ENCODE assay signal across 24 cellular contexts in the genomic region with DNA sequence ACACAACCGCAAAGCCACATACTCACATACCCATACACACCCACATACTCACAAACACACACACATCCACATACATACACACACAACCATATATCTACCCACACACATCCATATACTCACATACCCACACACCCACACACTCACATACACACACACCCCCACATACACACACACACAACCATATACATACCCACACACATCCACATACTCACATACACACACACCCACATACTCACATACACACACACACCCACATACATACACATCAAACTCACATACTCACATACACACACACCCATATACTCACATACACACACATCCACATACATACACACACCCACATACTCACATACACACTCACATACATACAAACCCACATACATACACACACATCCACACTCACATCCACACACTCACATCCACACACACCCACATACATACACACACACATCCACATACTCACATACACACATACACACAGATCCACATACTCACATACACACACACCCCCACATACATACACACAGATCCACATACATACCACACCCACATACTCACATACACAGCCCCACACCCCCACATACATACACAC.
A peak's percentile ranks its signal among the peaks of the same experiment; 100 is the strongest.
DNase-seq lines count a peak whose midpoint lies in the region; ATAC-seq, FAIRE-seq and TF ChIP-seq lines count a peak whose summit lies in the region.
"Had no signal": no experiment of that assay in that cellular context is flagged by ENCODE, and none has a peak within 500 bp of the region (broad histone marks: within the 10 kb centered on the region; RNA-seq: fewer than 3 reads in every experiment).

No MANE protein-coding gene starts in this region.

- H3K4me1 ChIP-seq in astrocyte (ENCODE audit: insufficient read depth, low read length) (no peaks in the 10 kb centered on the region), neuronal stem cell (ENCODE audit: control insufficient read depth in 2 of 2, insufficient read depth in 1 of 2, low read depth in 1 of 2, low read length in 2 of 2) (no peaks in the 10 kb centered on the region), colonic mucosa (no peaks in the 10 kb centered on the region)

- no peaks in the 10 kb centered on the region for H3K27me3 ChIP-seq in astrocyte (ENCODE audit: insufficient read depth, low read length)
- no peaks in the 10 kb centered on the region for H3K27me3 ChIP-seq in neuronal stem cell (ENCODE audit: control insufficient read depth in 3 of 3, insufficient read depth in 3 of 3, low read depth in 1 of 3, low read length in 3 of 3)
- no peaks in the 10 kb centered on the region for H3K27me3 ChIP-seq in colonic mucosa
- H3K27me3 ChIP-seq: BLaER1, MG63 had no signal

- no peaks in the 10 kb centered on the region for H3K79me1 ChIP-seq in neuronal stem cell (ENCODE audit: low read depth, low read length)

- no peak overlapping the region for H3K4me3 Mint-ChIP-seq in stimulated activated naive CD8-positive, alpha-beta T cell treated with anti-CD3 and anti-CD28 coated beads, Interleukin-15, amount 100 ng/mL, for 72 hours
- H3K4me3 Mint-ChIP-seq in astrocyte (ENCODE audit: unreplicated experiment) (no peak overlapping the region), immature natural killer cell (no peak overlapping the region)
- H3K4me3 Mint-ChIP-seq: CD4-positive, CD25-positive, alpha-beta regulatory T cell had no signal

- peaks cover 8% of the 10 kb centered on the region for H3K36me3 Mint-ChIP-seq in astrocyte (ENCODE audit: low read depth, unreplicated experiment)
- H3K36me3 Mint-ChIP-seq in immature natural killer cell: no peaks in the 10 kb centered on the region
- H3K36me3 Mint-ChIP-seq: CD4-positive, CD25-positive, alpha-beta regulatory T cell had no signal

- no peaks in the 10 kb centered on the region for H4K20me1 ChIP-seq in astrocyte (ENCODE audit: insufficient read depth, low read length)
- H4K20me1 ChIP-seq: BLaER1 had no signal

- H2BK12ac ChIP-seq in neuronal stem cell (ENCODE audit: low read length): no peak overlapping the region

- DNase-seq in stimulated activated naive CD8-positive, alpha-beta T cell treated with anti-CD3 and anti-CD28 coated beads, Interleukin-15, amount 100 ng/mL, for 72 hours: no peak
- no peak for DNase-seq in stimulated activated naive CD8-positive, alpha-beta T cell treated with anti-CD3 and anti-CD28 coated beads, Interleukin-15, Interleukin-2, amounts not matched to agents 100 U/mL and 50 U/mL, for 24 hours
- DNase-seq in astrocyte (ENCODE audit: low read depth) (no peak), neuronal stem cell (ENCODE audit: low spot score) (no peak), NCI-H526 (lab: John Stamatoyannopoulos, UW) (no peak), colonic mucosa (no peak), immature natural killer cell (no peak)
- DNase-seq in activated effector memory CD4-positive, alpha-beta T cell treated with Interleukin-2 at 50 U/mL for 16 hours: no peak
- DNase-seq: CD4-positive, CD25-positive, alpha-beta regulatory T cell; DMS153; DND-41; GOT3; KG1; MG63; NCI-H1105 treated with DMSO at 0.1 percent for 48 hours; NCI-H146; NCI-H1930; NCI-H2107; NCI-H524; NCI-H774; RPMI8226; SHP77 treated with DMSO at 0.1 percent for 48 hours had no signal

- H2BK120ac ChIP-seq in neuronal stem cell (ENCODE audit: low read depth, low read length): no peak overlapping the region

- H3K27ac ChIP-seq in astrocyte (ENCODE audit: low read depth, low read length) (no peak overlapping the region), neuronal stem cell (replicated peaks; ENCODE audit: low read length) (no peak overlapping the region), colonic mucosa (no peak overlapping the region)
- H3K27ac ChIP-seq: BLaER1, SK-N-MC had no signal

- H3K9me3 ChIP-seq in astrocyte (ENCODE audit: insufficient read depth, low read depth, low read length) (no peaks in the 10 kb centered on the region), neuronal stem cell (replicated peaks in 1 of 2; ENCODE audit: control insufficient read depth in 2 of 2, insufficient read depth in 1 of 2, low read depth in 1 of 2, low read length in 2 of 2) (peaks cover 1 to 5% of the 10 kb centered on the region in 2 donors), colonic mucosa (no peaks in the 10 kb centered on the region)
- H3K9me3 ChIP-seq: BLaER1, MG63 had no signal

- H3K4me2 ChIP-seq in astrocyte (ENCODE audit: low read length): no peak overlapping the region
- no peak overlapping the region for H3K4me2 ChIP-seq in neuronal stem cell (ENCODE audit: insufficient read depth, low read length, poor library complexity, severe bottlenecking)
- H3K4me2 ChIP-seq: BLaER1 had no signal

- H3K14ac ChIP-seq in neuronal stem cell (ENCODE audit: low read length): no peak overlapping the region

- TF ChIP-seq CTCF in astrocyte (IDR thresholded peaks at IDR 0.05; ENCODE audit: insufficient read depth, low read depth, low read length) (no peak), colonic mucosa (IDR thresholded peaks at IDR 0.05) (no peak)

- H2AK5ac ChIP-seq in neuronal stem cell (ENCODE audit: low read depth, low read length): no peak overlapping the region

- H3K9ac ChIP-seq in astrocyte (ENCODE audit: low read length): no peak overlapping the region
- peak overlapping the region; percentile 65 for H3K9ac ChIP-seq in neuronal stem cell (ENCODE audit: low read depth, low read length, poor library complexity)
- H3K9ac ChIP-seq in colonic mucosa (ENCODE audit: low read depth in 2 of 2, low read length in 2 of 2): no peak overlapping the region
- H3K9ac ChIP-seq: BLaER1 had no signal

- no peak overlapping the region for H3K4ac ChIP-seq in neuronal stem cell (ENCODE audit: low read length)

- H4K91ac ChIP-seq in neuronal stem cell (ENCODE audit: low read depth, low read length, poor library complexity): no peak overlapping the region

- peak; percentile 62 for FAIRE-seq in astrocyte (lab: Jason Lieb, UNC)

- no peak overlapping the region for H3K18ac ChIP-seq in neuronal stem cell (ENCODE audit: low read length)

- no peak overlapping the region for H2BK15ac ChIP-seq in neuronal stem cell (ENCODE audit: low read length)

- no peak overlapping the region for H4K8ac ChIP-seq in neuronal stem cell (ENCODE audit: low read depth, low read length)

- H3K27ac Mint-ChIP-seq in stimulated activated naive CD8-positive, alpha-beta T cell treated with anti-CD3 and anti-CD28 coated beads, Interleukin-15, amount 100 ng/mL, for 72 hours: no peak overlapping the region
- no peak overlapping the region for H3K27ac Mint-ChIP-seq in astrocyte (ENCODE audit: unreplicated experiment)
- no peak overlapping the region for H3K27ac Mint-ChIP-seq in immature natural killer cell
- H3K27ac Mint-ChIP-seq: CD4-positive, CD25-positive, alpha-beta regulatory T cell had no signal

- intact Hi-C loops in colonic mucosa (cut with DNase I): no loop called here

- no peak overlapping the region for H2BK5ac ChIP-seq in neuronal stem cell (ENCODE audit: low read length)

- peak; percentile 35 for ATAC-seq in stimulated activated naive CD8-positive, alpha-beta T cell treated with anti-CD3 and anti-CD28 coated beads, Interleukin-15, amount 100 ng/mL, for 72 hours
- ATAC-seq in stimulated activated naive CD8-positive, alpha-beta T cell treated with anti-CD3 and anti-CD28 coated beads, Interleukin-15, Interleukin-2, amounts not matched to agents 100 U/mL and 50 U/mL, for 24 hours: no peak

- H3K36me3 ChIP-seq in astrocyte (ENCODE audit: insufficient read depth, low read length): peaks cover 17% of the 10 kb centered on the region
- peaks cover 2 to 33% of the 10 kb centered on the region in 2 donors for H3K36me3 ChIP-seq in neuronal stem cell (replicated peaks in 1 of 2; ENCODE audit: control insufficient read depth in 2 of 2, insufficient read depth in 2 of 2, low read length in 2 of 2)
- H3K36me3 ChIP-seq in colonic mucosa: no peaks in the 10 kb centered on the region
- H3K36me3 ChIP-seq: BLaER1, MG63 had no signal

- H2AFZ ChIP-seq in astrocyte (ENCODE audit: low read depth, low read length): no peak overlapping the region
- no peak overlapping the region for H2AFZ ChIP-seq in neuronal stem cell (ENCODE audit: low read length)

- H3K27me3 Mint-ChIP-seq in stimulated activated naive CD8-positive, alpha-beta T cell treated with anti-CD3 and anti-CD28 coated beads, Interleukin-15, amount 100 ng/mL, for 72 hours: no peaks in the 10 kb centered on the region
- H3K27me3 Mint-ChIP-seq in astrocyte (ENCODE audit: low read depth, unreplicated experiment) (no peaks in the 10 kb centered on the region), immature natural killer cell (ENCODE audit: low read depth in 3 of 3) (peaks cover 0 to 3% (median under 1%) of the 10 kb centered on the region in 3 donors)

- no peaks in the 10 kb centered on the region for H3K9me3 Mint-ChIP-seq in stimulated activated naive CD8-positive, alpha-beta T cell treated with anti-CD3 and anti-CD28 coated beads, Interleukin-15, amount 100 ng/mL, for 72 hours
- H3K9me3 Mint-ChIP-seq in astrocyte (ENCODE audit: unreplicated experiment): no peaks in the 10 kb centered on the region
- no peaks in the 10 kb centered on the region for H3K9me3 Mint-ChIP-seq in immature natural killer cell

- 100% methylated on average over 1 of the region's 1 CpG; no CpG with 5 or more reads in 1 of the 2 donors for WGBS in neuronal stem cell (ENCODE audit: extremely low coverage in 2 of 2, insufficient read length in 2 of 2, insufficient replicate concordance in 1 of 2), 2 donors

- H3K4me3 ChIP-seq in astrocyte (ENCODE audit: insufficient read depth, low read depth, low read length) (no peak overlapping the region), neuronal stem cell (ENCODE audit: low read length in 2 of 2) (peak overlapping the region in 1 of 2 donors; percentile 28), colonic mucosa (no peak overlapping the region)
- H3K4me3 ChIP-seq: BLaER1, MG63, SK-N-MC had no signal

- H3K4me1 Mint-ChIP-seq in stimulated activated naive CD8-positive, alpha-beta T cell treated with anti-CD3 and anti-CD28 coated beads, Interleukin-15, amount 100 ng/mL, for 72 hours: no peaks in the 10 kb centered on the region
- H3K4me1 Mint-ChIP-seq in astrocyte (ENCODE audit: low read depth, unreplicated experiment) (peaks cover 2% of the 10 kb centered on the region), immature natural killer cell (no peaks in the 10 kb centered on the region)
- H3K4me1 Mint-ChIP-seq: CD4-positive, CD25-positive, alpha-beta regulatory T cell had no signal

- no peak overlapping the region for H3K23ac ChIP-seq in neuronal stem cell (ENCODE audit: low read depth, low read length, poor library complexity)

- H3K79me2 ChIP-seq in astrocyte (ENCODE audit: insufficient read depth, low read length): no peaks in the 10 kb centered on the region
